Comparison of ENCODE assay signal across 1 cellular context in the genomic region with DNA sequence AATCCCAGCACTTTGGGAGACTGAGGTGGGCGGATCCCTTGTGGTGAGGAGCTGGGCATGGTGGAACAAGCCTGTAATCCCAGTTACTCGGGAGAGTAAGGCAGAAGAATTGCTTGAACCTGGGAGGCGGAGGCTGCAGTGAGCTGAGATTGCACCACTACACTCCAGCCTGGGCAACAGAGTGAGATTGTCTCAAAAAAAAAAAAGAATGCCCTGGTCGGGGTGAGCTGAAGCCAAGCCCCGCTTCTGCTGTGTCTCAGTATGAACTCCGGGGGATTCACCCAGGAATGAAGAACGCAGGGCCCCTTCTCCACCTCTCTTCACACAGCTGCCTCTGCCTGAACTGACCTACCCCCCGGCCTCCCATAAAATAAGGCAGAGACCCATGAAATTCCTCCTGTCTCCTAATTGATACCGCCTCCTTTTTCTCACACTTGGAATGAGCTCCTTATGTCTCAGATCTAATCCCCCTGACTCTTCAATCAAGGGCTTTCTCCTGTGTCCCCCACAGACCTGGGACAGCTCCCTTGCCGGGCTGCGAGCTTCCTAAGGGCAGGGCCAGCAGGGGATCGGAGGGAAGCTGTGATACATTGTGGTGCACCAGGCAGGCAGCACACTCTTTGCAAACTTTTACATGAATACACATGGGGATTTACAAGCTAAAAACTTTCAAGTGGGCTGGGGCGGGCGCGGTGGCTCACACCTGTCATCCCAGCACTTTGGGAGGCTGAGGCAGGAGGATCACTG.
TF ChIP-seq lines count a peak whose summit lies in the region.

No MANE protein-coding gene starts in this region.

TF ChIP-seq in Ishikawa, 13 proteins besides CTCF, POLR2A, EP300 and RAD21 (continued from another document):
- TF ChIP-seq CEBPB (IDR thresholded peaks at IDR 0.05) = no peak
- no peak for TF ChIP-seq TCF12 (IDR thresholded peaks at IDR 0.05; ENCODE audit: low read depth)
TF ChIP-seq in Ishikawa: peak in this region for 2.
